10 cellular contexts compared by ENCODE assay signal in the genomic region with DNA sequence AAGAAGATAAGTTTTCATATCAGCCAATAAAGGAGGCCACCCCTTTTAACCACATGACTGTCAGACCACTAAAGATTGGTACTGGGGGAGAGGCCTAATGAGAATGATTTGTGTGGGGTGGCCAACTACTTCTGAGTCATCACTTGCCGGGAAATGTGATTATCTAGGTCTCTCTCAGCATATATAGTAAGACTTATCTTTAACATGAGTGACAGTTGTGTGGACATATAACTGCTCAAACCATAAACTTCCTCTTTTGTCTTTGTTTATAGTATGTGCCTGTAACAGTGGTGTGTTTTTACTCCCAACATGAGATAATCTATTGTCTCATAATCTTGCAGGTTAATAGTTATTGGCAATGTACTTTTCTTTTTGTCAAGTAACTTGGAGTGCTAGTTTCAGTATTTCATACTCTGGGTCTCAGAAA.
DNase-seq lines count a peak whose midpoint lies in the region; ATAC-seq and TF ChIP-seq lines count a peak whose summit lies in the region.
"Had no signal": no experiment of that assay in that cellular context is flagged by ENCODE, and none has a peak within 500 bp of the region (broad histone marks: within the 10 kb centered on the region; RNA-seq: fewer than 3 reads in every experiment).

No MANE protein-coding gene starts in this region.

- H3K4me3 ChIP-seq in cardiac fibroblast (replicated peaks in 1 of 2; ENCODE audit: low read depth in 2 of 2, low read length in 2 of 2) (no peak overlapping the region), colonic mucosa (no peak overlapping the region)

- ATAC-seq in GM21529 (IDR thresholded peaks at IDR 0.05; ENCODE audit: unreplicated experiment) = peak; percentile 71

- intact Hi-C loops in colonic mucosa (cut with DNase I) = no loop called here

- no peaks in the 10 kb centered on the region for H3K27me3 ChIP-seq in colonic mucosa

- no peaks in the 10 kb centered on the region for H3K4me1 ChIP-seq in colonic mucosa

- DNase-seq in EL = peak; percentile 33
- DNase-seq in Kasumi-1 (lab: John Stamatoyannopoulos, UW) = peak; percentile 61 to 68
- peak; percentile 15 to 47 for DNase-seq in cardiac fibroblast (ENCODE audit: low read depth in 2 of 2)
- DNase-seq in DMS79 treated with DMSO at 0.1 percent for 48 hours (lab: John Stamatoyannopoulos, UW) = no peak
- DNase-seq in NCI-H128 (lab: John Stamatoyannopoulos, UW; ENCODE audit: unreplicated experiment) = no peak
- no peak for DNase-seq in NCI-H2171 treated with DMSO at 0.1 percent for 48 hours (lab: John Stamatoyannopoulos, UW)
- no peak for DNase-seq in colonic mucosa
- DNase-seq: COR-L47, NCI-H345 had no signal

- no peak overlapping the region for H3K27ac ChIP-seq in colonic mucosa

- no peak overlapping the region for H3K9ac ChIP-seq in colonic mucosa (ENCODE audit: low read depth in 2 of 2, low read length in 2 of 2)

- no peaks in the 10 kb centered on the region for H3K9me3 ChIP-seq in colonic mucosa

- TF ChIP-seq CTCF in cardiac fibroblast (IDR thresholded peaks at IDR 0.05; ENCODE audit: low read depth, low read length) = no peak
- TF ChIP-seq CTCF in colonic mucosa (IDR thresholded peaks at IDR 0.05) = no peak

- no peaks in the 10 kb centered on the region for H3K36me3 ChIP-seq in colonic mucosa

Comparison
In these comparisons a context has a peak if more than half of its experiments do, and no peak if none do; other contexts are left out.
1. DNase-seq: peak in EL (single experiment), Kasumi-1 (2 of 2) and cardiac fibroblast (2 of 2); none in DMS79 treated with DMSO at 0.1 percent for 48 hours (single experiment), NCI-H128 (single experiment), NCI-H2171 treated with DMSO at 0.1 percent for 48 hours (single experiment) and colonic mucosa (single experiment).